9 cellular contexts compared by ENCODE assay signal in genomic region chr17:8123695-8124349, GRCh38. TPM values are rescaled to one million over a fixed set of nuclear protein-coding genes. Genes with fewer than 3 reads are reported as not detected.
DNase-seq lines count a peak whose midpoint lies in the region; ATAC-seq and TF ChIP-seq lines count a peak whose summit lies in the region.
"Had no signal": no experiment of that assay in that cellular context is flagged by ENCODE, and none has a peak within 500 bp of the region (broad histone marks: within the 10 kb centered on the region; RNA-seq: fewer than 3 reads in every experiment).

Gene HES7 (minus strand): TSS chr17:8124106. CDS start chr17:8124084, 22 bp downstream.

- H3K9ac ChIP-seq in skeletal muscle tissue (ENCODE audit: low read depth in 1 of 3, low read length in 3 of 3) = peak within 1 kb of the TSS; percentile 45 to 70 (median 63)

- TF ChIP-seq CTCF in fibroblast of villous mesenchyme (IDR thresholded peaks at IDR 0.05; ENCODE audit: insufficient read depth, low read depth, low read length) = no peak

- no peak within 1 kb of the TSS for H3K27ac ChIP-seq in SJSA1
- no peak within 1 kb of the TSS for H3K27ac ChIP-seq in skeletal muscle tissue (ENCODE audit: low read depth, low read length)
- H3K27ac ChIP-seq: foreskin keratinocyte had no signal

- peak; percentile 38 for DNase-seq in activated naive CD4-positive, alpha-beta T cell treated with anti-CD3 and anti-CD28 coated beads for 36 hours
- DNase-seq in activated naive CD4-positive, alpha-beta T cell treated with anti-CD3 and anti-CD28 coated beads, Interleukin-2, amount 50 U/mL, for 16 hours = no peak
- peak in 1 of 2 experiments; percentile 6 for DNase-seq in SJSA1 (ENCODE audit: low read depth in 1 of 2, low spot score in 2 of 2)
- no peak for DNase-seq in fibroblast of villous mesenchyme (ENCODE audit: low read depth)
- no peak for DNase-seq in NCI-H2171 treated with DMSO at 0.1 percent for 48 hours (lab: John Stamatoyannopoulos, UW)
- no peak for DNase-seq in superior temporal gyrus (ENCODE audit: extremely low spot score)

- H3K27me3 ChIP-seq in SJSA1 (replicated peaks) (peaks cover 22% of the 10 kb centered on the region), skeletal muscle tissue (ENCODE audit: control insufficient read depth in 3 of 3, insufficient read depth in 3 of 3, low read length in 3 of 3) (peaks cover 4 to 39% (median 32%) of the 10 kb centered on the region in 3 donors)

- H3K4me3 Mint-ChIP-seq in activated naive CD4-positive, alpha-beta T cell treated with anti-CD3 and anti-CD28 coated beads for 36 hours = peak within 1 kb of the TSS; percentile 84

- intact Hi-C loops in activated naive CD4-positive, alpha-beta T cell treated with anti-CD3 and anti-CD28 coated beads for 36 hours (cut with micrococcal nuclease) = loop anchor here (1.0 to 5.0 kb wide), 4 partner anchors 32 to 621 kb away; partner anchors contain the start of gene RPL26

- no peaks in the 10 kb centered on the region for H3K36me3 ChIP-seq in SJSA1
- H3K36me3 ChIP-seq in skeletal muscle tissue (ENCODE audit: control insufficient read depth in 3 of 3, insufficient read depth in 3 of 3, low read length in 3 of 3) = no peaks in the 10 kb centered on the region

- no peak for ATAC-seq in HG02763 (IDR thresholded peaks at IDR 0.05; ENCODE audit: unreplicated experiment)
- ATAC-seq: foreskin keratinocyte had no signal

- H3K4me1 ChIP-seq in SJSA1 (replicated peaks) (peaks cover 45% of the 10 kb centered on the region), skeletal muscle tissue (ENCODE audit: control insufficient read depth in 3 of 3, insufficient read depth in 3 of 3, low read length in 3 of 3) (peaks cover 59 to 66% (median 61%) of the 10 kb centered on the region in 3 donors)

- H3K4me3 ChIP-seq in SJSA1 (peak within 1 kb of the TSS; percentile 45), fibroblast of villous mesenchyme (ENCODE audit: low read depth, low read length) (peak within 1 kb of the TSS; percentile 79), skeletal muscle tissue (ENCODE audit: low read length in 3 of 3) (peak within 1 kb of the TSS; percentile 67 to 79 (median 67))

- H3K9me3 ChIP-seq in SJSA1 (replicated peaks) = no peaks in the 10 kb centered on the region
- H3K9me3 ChIP-seq in skeletal muscle tissue (ENCODE audit: control insufficient read depth in 3 of 3, low read length in 3 of 3) = no peaks in the 10 kb centered on the region

- peak within 1 kb of the TSS; percentile 77 for H3K27ac Mint-ChIP-seq in activated naive CD4-positive, alpha-beta T cell treated with anti-CD3 and anti-CD28 coated beads for 36 hours

- H3K36me3 Mint-ChIP-seq in activated naive CD4-positive, alpha-beta T cell treated with anti-CD3 and anti-CD28 coated beads for 36 hours (ENCODE audit: low read depth) = peaks cover 7% of the 10 kb centered on the region

- H3K9me3 Mint-ChIP-seq in activated naive CD4-positive, alpha-beta T cell treated with anti-CD3 and anti-CD28 coated beads for 36 hours = no peaks in the 10 kb centered on the region

- CTCF ChIA-PET in activated naive CD4-positive, alpha-beta T cell treated with anti-CD3 and anti-CD28 coated beads for 36 hours (lab: Charles Lee) = interaction anchor here (0.6 to 3.5 kb wide), 7 partner anchors 10 to 177 kb away, joined by 3 to 29 read pairs (median 5); partner anchors contain the start of gene CTC1

- H3K27me3 Mint-ChIP-seq in activated naive CD4-positive, alpha-beta T cell treated with anti-CD3 and anti-CD28 coated beads for 36 hours (ENCODE audit: low read depth) = peaks cover 33% of the 10 kb centered on the region

- H3K4me1 Mint-ChIP-seq in activated naive CD4-positive, alpha-beta T cell treated with anti-CD3 and anti-CD28 coated beads for 36 hours (ENCODE audit: low read depth) = peaks cover 55% of the 10 kb centered on the region

RNA-seq across cellular contexts. Expression of gene HES7, which starts in this region (rescaled TPM):
- total RNA-seq in activated naive CD4-positive, alpha-beta T cell treated with anti-CD3 and anti-CD28 coated beads for 36 hours = 1 to 10 TPM; 2.4 to 2.9 TPM
- not detected in 2 replicates for total RNA-seq in SJSA1 (2014; rRNA removed; shearing (Covaris generic))
- total RNA-seq in fibroblast of villous mesenchyme (not detected in 2 replicates), skeletal muscle tissue (under 0.01 TPM)
